ENCODE assay signal across 2 cellular contexts in genomic region chr12:65840793-65841670, GRCh38.
A peak's percentile ranks its signal among the peaks of the same experiment; 100 is the strongest.
TF ChIP-seq lines count a peak whose summit lies in the region.

No MANE protein-coding gene starts in this region.

TF ChIP-seq in GM23338, 12 proteins besides CTCF, POLR2A, EP300 and RAD21:
- no peak for TF ChIP-seq STAT1 (IDR thresholded peaks at IDR 0.05; ENCODE audit: unreplicated experiment)
- TF ChIP-seq ZNF462 (CRISPR knock-in tag; IDR thresholded peaks at IDR 0.05) = peak; percentile 60; the same call in 1 of the 2 replicates
TF ChIP-seq in GM23338: peak in this region for 1.

TF ChIP-seq in H1, 55 proteins besides CTCF, POLR2A, EP300 and RAD21:
- TF ChIP-seq HDAC2 (IDR thresholded peaks at IDR 0.05; ENCODE audit: borderline replicate concordance in 1 of 2, low read depth in 2 of 2, low read length in 2 of 2) = no peak
- TF ChIP-seq, protein P1, sequence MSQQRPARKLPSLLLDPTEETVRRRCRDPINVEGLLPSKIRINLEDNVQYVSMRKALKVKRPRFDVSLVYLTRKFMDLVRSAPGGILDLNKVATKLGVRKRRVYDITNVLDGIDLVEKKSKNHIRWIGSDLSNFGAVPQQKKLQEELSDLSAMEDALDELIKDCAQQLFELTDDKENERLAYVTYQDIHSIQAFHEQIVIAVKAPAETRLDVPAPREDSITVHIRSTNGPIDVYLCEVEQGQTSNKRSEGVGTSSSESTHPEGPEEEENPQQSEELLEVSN (IDR thresholded peaks at IDR 0.05) = no peak
- no peak for TF ChIP-seq NRF1 (IDR thresholded peaks at IDR 0.05; ENCODE audit: low read depth, low read length)
- no peak for TF ChIP-seq POU5F1 (IDR thresholded peaks at IDR 0.05; ENCODE audit: low read depth, low read length)
- no peak for TF ChIP-seq ZNF274 (IDR thresholded peaks at IDR 0.05; ENCODE audit: borderline replicate concordance, extremely low read depth, low read length)
- TF ChIP-seq SRF (IDR thresholded peaks at IDR 0.05; ENCODE audit: low read depth, low read length) = no peak
- no peak for TF ChIP-seq JUN (IDR thresholded peaks at IDR 0.05; ENCODE audit: low read depth, low read length)
- no peak for TF ChIP-seq MAFK (IDR thresholded peaks at IDR 0.05; ENCODE audit: low read depth, low read length)
- no peak for TF ChIP-seq CEBPB (IDR thresholded peaks at IDR 0.05; ENCODE audit: low read depth, low read length)
- TF ChIP-seq BCL11A (IDR thresholded peaks at IDR 0.05; ENCODE audit: low read depth in 2 of 2, low read length in 2 of 2) = no peak
- no peak for TF ChIP-seq TBP (IDR thresholded peaks at IDR 0.05; ENCODE audit: low read depth, low read length)
- no peak for TF ChIP-seq SIN3A (conservative IDR thresholded peaks at IDR 0.05 in 1 of 2, IDR thresholded peaks at IDR 0.05 in 1 of 2; ENCODE audit: low read depth in 1 of 2, low read length in 2 of 2)
- no peak for TF ChIP-seq NANOG (IDR thresholded peaks at IDR 0.05; ENCODE audit: insufficient read depth, low read depth, low read length, poor library complexity, severe bottlenecking)
- no peak for TF ChIP-seq BACH1 (IDR thresholded peaks at IDR 0.05; ENCODE audit: low read length)
